12 cellular contexts compared by ENCODE assay signal in the genomic region with DNA sequence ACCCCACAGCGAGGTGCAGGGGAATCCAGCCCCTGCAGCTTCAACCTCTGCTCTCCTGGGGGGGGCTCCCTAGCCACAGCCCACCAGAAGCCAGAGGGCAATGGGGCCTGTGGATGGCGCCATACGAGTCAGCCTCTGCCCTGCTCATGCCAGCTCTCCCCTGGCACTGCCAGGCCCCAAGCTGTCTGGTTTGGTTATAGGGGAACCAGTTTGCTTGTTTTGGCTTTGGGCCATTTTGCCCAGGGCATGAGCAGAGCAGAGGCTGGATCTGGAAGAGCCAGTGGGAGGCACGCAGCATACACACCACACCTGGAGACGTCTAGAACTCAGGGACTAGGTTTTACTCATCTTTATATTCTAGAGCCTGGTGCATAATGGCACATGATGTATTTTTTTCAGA.
DNase-seq lines count a peak whose midpoint lies in the region; ATAC-seq, FAIRE-seq and TF ChIP-seq lines count a peak whose summit lies in the region.
"Had no signal": no experiment of that assay in that cellular context is flagged by ENCODE, and none has a peak within 500 bp of the region (broad histone marks: within the 10 kb centered on the region; RNA-seq: fewer than 3 reads in every experiment).

No MANE protein-coding gene starts in this region.

- H3K9me3 ChIP-seq in pancreas = no peaks in the 10 kb centered on the region
- H3K9me3 ChIP-seq: adrenal gland, Caco-2 had no signal

- WGBS in pancreas, 2 donors = 50 to 56% methylated on average over 4 to 5 of the region's 5 CpGs

- no peak for TF ChIP-seq CTCF in pancreas (IDR thresholded peaks at IDR 0.05)

- ATAC-seq in pancreas = peak in 3 of 4 donors; percentile 41 to 60 (median 45)
- no peak for ATAC-seq in HG03565 (IDR thresholded peaks at IDR 0.05; ENCODE audit: unreplicated experiment)

- DNase-seq in DMS79 treated with DMSO at 0.1 percent for 48 hours (lab: John Stamatoyannopoulos, UW) (peak; percentile 81), NCI-H2029 treated with DMSO at 0.1 percent for 48 hours (lab: John Stamatoyannopoulos, UW) (peak; percentile 57), epithelial cell of prostate (ENCODE audit: low read depth, low spot score) (peak; percentile 49), pancreas (peak in 1 of 6 donors; percentile 20), SIG-M5 (lab: John Stamatoyannopoulos, UW) (no peak), dedifferentiated amniotic fluid mesenchymal stem cell (ENCODE audit: extremely low spot score) (no peak), NCI-H748 (lab: John Stamatoyannopoulos, UW; ENCODE audit: unreplicated experiment) (no peak)
- DNase-seq: activated CD8-positive, alpha-beta memory T cell treated with anti-CD3 and anti-CD28 coated beads, Interleukin-2, amount 50 U/mL, for 4 hours; adrenal gland; Caco-2; spleen had no signal

- intact Hi-C loops in pancreas (cut with DNase I) = no loop called here

- no peaks in the 10 kb centered on the region for H3K36me3 ChIP-seq in pancreas
- H3K36me3 ChIP-seq: adrenal gland, spleen had no signal

- H3K27ac ChIP-seq in epithelial cell of prostate (no peak overlapping the region), pancreas (no peak overlapping the region)
- H3K27ac ChIP-seq: adrenal gland, spleen had no signal

- no peaks in the 10 kb centered on the region for H3K27me3 ChIP-seq in pancreas
- H3K27me3 ChIP-seq: adrenal gland, spleen had no signal

- H3K4me3 ChIP-seq in pancreas = no peak overlapping the region
- H3K4me3 ChIP-seq: adrenal gland, spleen had no signal

- no peaks in the 10 kb centered on the region for H3K4me1 ChIP-seq in pancreas
- H3K4me1 ChIP-seq: adrenal gland, Caco-2 had no signal

- no peak for FAIRE-seq in pancreas (lab: Jason Lieb, UNC)

Comparison
In these comparisons a context has a peak if more than half of its experiments do, and no peak if none do; other contexts are left out.
1. DNase-seq: peak in DMS79 treated with DMSO at 0.1 percent for 48 hours (single experiment), NCI-H2029 treated with DMSO at 0.1 percent for 48 hours (single experiment) and epithelial cell of prostate (single experiment); none in SIG-M5 (single experiment), dedifferentiated amniotic fluid mesenchymal stem cell (single experiment) and NCI-H748 (single experiment).